Comparison of ENCODE assay signal across 8 cellular contexts in the genomic region with DNA sequence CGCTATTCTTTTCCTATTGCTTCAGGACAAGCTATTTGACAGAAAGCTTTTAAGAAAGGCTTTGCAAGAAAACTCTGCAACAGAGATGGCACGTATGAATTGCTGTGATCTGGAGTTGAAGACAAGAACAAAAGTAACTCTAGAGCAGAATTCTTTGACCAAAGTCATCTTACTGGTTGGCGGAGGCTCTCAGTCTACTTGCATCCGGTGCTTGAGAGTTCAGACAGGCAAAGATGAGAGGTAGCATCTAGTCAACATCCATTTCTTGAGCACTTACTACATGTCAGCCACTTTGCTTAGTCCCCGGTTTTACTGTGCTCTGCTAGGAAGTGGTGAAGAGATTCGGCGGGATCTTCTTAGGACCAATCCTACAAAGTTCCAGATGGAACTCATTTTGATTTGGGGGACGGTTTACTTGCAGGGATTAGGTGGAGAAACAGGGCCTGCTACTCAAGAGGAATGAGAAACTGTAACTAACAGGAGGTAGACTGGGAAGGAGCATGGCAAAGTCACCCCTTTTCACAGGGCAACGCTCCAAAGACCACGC. TPM values are rescaled to one million over a fixed set of nuclear protein-coding genes. Genes with fewer than 3 reads are reported as not detected.
DNase-seq lines count a peak whose midpoint lies in the region; ATAC-seq, FAIRE-seq and TF ChIP-seq lines count a peak whose summit lies in the region.

No MANE protein-coding gene starts in this region.

- peak overlapping the region; percentile 64 for H3K4me2 ChIP-seq in SU-DHL-6 (ENCODE audit: low read depth, low read length, poor library complexity, severe bottlenecking)

- H4K20me1 ChIP-seq in SU-DHL-6 (ENCODE audit: low read depth, low read length): no peaks in the 10 kb centered on the region

- peak overlapping the region; percentile 99 for H3K27ac Mint-ChIP-seq in activated CD8-positive, alpha-beta memory T cell treated with anti-CD3 and anti-CD28 coated beads, Interleukin-2, amount 10 ng/mL, durations not matched to agents 7 days and 5 days

- peak overlapping the region; percentile 96 for H3K4me3 Mint-ChIP-seq in activated CD8-positive, alpha-beta memory T cell treated with anti-CD3 and anti-CD28 coated beads, Interleukin-2, amount 10 ng/mL, durations not matched to agents 7 days and 5 days

- no peaks in the 10 kb centered on the region; the same call in 1 of the 2 replicates for H3F3A ChIP-seq in SU-DHL-6 (ENCODE audit: insufficient read depth)

- H3K9ac ChIP-seq in SU-DHL-6 (ENCODE audit: low read length): peak overlapping the region; percentile 70

- WGBS in esophagus squamous epithelium, 2 donors: 56 to 84% methylated on average over 8 of the region's 10 CpGs
- 51 to 53% methylated on average over 10 of the region's 10 CpGs for WGBS in pancreas, 2 donors

- H3K4me1 ChIP-seq in esophagus squamous epithelium: peaks cover 0 to 25% (median 6%) of the 10 kb centered on the region in 3 donors
- peaks cover 8 to 13% (median 9%) of the 10 kb centered on the region in 3 donors for H3K4me1 ChIP-seq in pancreas

- CTCF ChIA-PET in activated CD8-positive, alpha-beta memory T cell treated with anti-CD3 and anti-CD28 coated beads, Interleukin-2, amount 10 ng/mL, durations not matched to agents 7 days and 5 days (lab: Charles Lee): interaction anchor here (1.3 kb wide), 1 partner anchor 33 kb away, joined by 3 read pairs; no protein-coding TSS in a partner anchor

- H3K4me3 ChIP-seq in SU-DHL-6 (ENCODE audit: insufficient read depth, low read length, poor library complexity, severe bottlenecking) (peak overlapping the region; percentile 72), esophagus squamous epithelium (peak overlapping the region; percentile 77 to 82 (median 80)), pancreas (peak overlapping the region; percentile 74 to 95 (median 86))

- no peaks in the 10 kb centered on the region for H3K36me3 ChIP-seq in SU-DHL-6 (ENCODE audit: low read length)
- H3K36me3 ChIP-seq in esophagus squamous epithelium: no peaks in the 10 kb centered on the region
- H3K36me3 ChIP-seq in pancreas: no peaks in the 10 kb centered on the region

- peaks cover 30% of the 10 kb centered on the region for H3K4me1 Mint-ChIP-seq in activated CD8-positive, alpha-beta memory T cell treated with anti-CD3 and anti-CD28 coated beads, Interleukin-2, amount 10 ng/mL, durations not matched to agents 7 days and 5 days

- no peaks in the 10 kb centered on the region for H3K9me3 Mint-ChIP-seq in activated CD8-positive, alpha-beta memory T cell treated with anti-CD3 and anti-CD28 coated beads, Interleukin-2, amount 10 ng/mL, durations not matched to agents 7 days and 5 days (ENCODE audit: low read depth)

- H3K9me2 ChIP-seq in SU-DHL-6 (replicated peaks; ENCODE audit: insufficient read depth, low read length): no peaks in the 10 kb centered on the region

- no peak for ATAC-seq in activated CD8-positive, alpha-beta memory T cell treated with anti-CD3 and anti-CD28 coated beads, Interleukin-2, amount 10 ng/mL, durations not matched to agents 7 days and 5 days
- no peak for ATAC-seq in pancreas
- no peak for ATAC-seq in GM21528 (IDR thresholded peaks at IDR 0.05; ENCODE audit: low FRiP score, unreplicated experiment)

- no peak for TF ChIP-seq CTCF in SU-DHL-6 (IDR thresholded peaks at IDR 0.05; ENCODE audit: insufficient read depth, low read length, poor library complexity, severe bottlenecking)
- no peak for TF ChIP-seq CTCF in esophagus squamous epithelium (IDR thresholded peaks at IDR 0.05)
- no peak for TF ChIP-seq CTCF in pancreas (IDR thresholded peaks at IDR 0.05)

- H3K79me2 ChIP-seq in SU-DHL-6 (ENCODE audit: insufficient read depth, low read length): peaks cover 31% of the 10 kb centered on the region

- intact Hi-C loops in esophagus squamous epithelium (cut with DNase I) (loop anchor here (10.0 kb wide), 1 partner anchor 215 kb away; the partner anchor contains the start of gene PTHLH), pancreas (cut with DNase I) (no loop called here)

- DNase-seq in activated CD8-positive, alpha-beta memory T cell treated with anti-CD3 and anti-CD28 coated beads, Interleukin-2, amount 10 ng/mL, durations not matched to agents 7 days and 5 days: no peak
- no peak for DNase-seq in activated CD8-positive, alpha-beta memory T cell treated with anti-CD3 and anti-CD28 coated beads for 24 hours
- DNase-seq in esophagus squamous epithelium (lab: John Stamatoyannopoulos, UW) (no peak), pancreas (peak in 1 of 6 donors; percentile 14), SIG-M5 (lab: John Stamatoyannopoulos, UW) (no peak), NCI-H69 (lab: John Stamatoyannopoulos, UW) (no peak)

- H2AFZ ChIP-seq in SU-DHL-6 (ENCODE audit: low read depth, low read length, severe bottlenecking): peak overlapping the region; percentile 88

- H3K9me3 ChIP-seq in SU-DHL-6 (ENCODE audit: insufficient read depth, low read length) (no peaks in the 10 kb centered on the region), esophagus squamous epithelium (no peaks in the 10 kb centered on the region), pancreas (no peaks in the 10 kb centered on the region)

- no peak for TF ChIP-seq POLR2A in esophagus squamous epithelium (IDR thresholded peaks at IDR 0.05)

- no peaks in the 10 kb centered on the region for H3K27me3 Mint-ChIP-seq in activated CD8-positive, alpha-beta memory T cell treated with anti-CD3 and anti-CD28 coated beads, Interleukin-2, amount 10 ng/mL, durations not matched to agents 7 days and 5 days

- peaks cover 27% of the 10 kb centered on the region for H3K36me3 Mint-ChIP-seq in activated CD8-positive, alpha-beta memory T cell treated with anti-CD3 and anti-CD28 coated beads, Interleukin-2, amount 10 ng/mL, durations not matched to agents 7 days and 5 days

- no peak for FAIRE-seq in pancreas (lab: Jason Lieb, UNC)

- H3K27me3 ChIP-seq in SU-DHL-6 (ENCODE audit: low read length) (no peaks in the 10 kb centered on the region), esophagus squamous epithelium (no peaks in the 10 kb centered on the region), pancreas (no peaks in the 10 kb centered on the region)

- H3K27ac ChIP-seq in SU-DHL-6 (ENCODE audit: low read depth, low read length) (no peak overlapping the region; the same call in 1 of the 2 replicates), esophagus squamous epithelium (peak overlapping the region; percentile 97 to 99 (median 98)), pancreas (peak overlapping the region; percentile 98 to 100 (median 100))

RNA-seq across cellular contexts. Expression of gene CCDC91, which starts 0.4 kb away (rescaled TPM):
- total RNA-seq in activated CD8-positive, alpha-beta memory T cell treated with anti-CD3 and anti-CD28 coated beads, Interleukin-2, amount 10 ng/mL, durations not matched to agents 7 days and 5 days: 10 to 100 TPM; 18.3 to 22.9 TPM
- total RNA-seq in esophagus squamous epithelium: 10 to 100 TPM in 3 of 4 donors, 1 to 10 TPM in 1; 7.2 to 37.6 (median 22.7) TPM
- total RNA-seq in pancreas: 10 to 100 TPM; 18.0 to 27.0 (median 20.4) TPM
- polyA plus RNA-seq in pancreas: 10 to 100 TPM; 15.0 to 18.7 TPM
